10 cellular contexts compared by ENCODE assay signal in genomic region chr17:74746922-74747321, GRCh38. TPM values are rescaled to one million over a fixed set of nuclear protein-coding genes. Genes with fewer than 3 reads are reported as not detected.
DNase-seq lines count a peak whose midpoint lies in the region; ATAC-seq and TF ChIP-seq lines count a peak whose summit lies in the region.
"Had no signal": no experiment of that assay in that cellular context is flagged by ENCODE, and none has a peak within 500 bp of the region (broad histone marks: within the 10 kb centered on the region; RNA-seq: fewer than 3 reads in every experiment).

No MANE protein-coding gene starts in this region.

- WGBS in esophagus squamous epithelium, 2 donors: 33 to 38% methylated on average over 3 to 6 of the region's 6 CpGs

- intact Hi-C loops in esophagus squamous epithelium (cut with DNase I): no loop called here

- no peak overlapping the region for H3K4me3 ChIP-seq in esophagus squamous epithelium

- POLR2A ChIA-PET in activated CD4-positive, alpha-beta T cell treated with anti-CD3 and anti-CD28 coated beads, Interleukin-2, amount 10 ng/mL, durations not matched to agents 7 days and 5 days (lab: Charles Lee): no interaction called here

- H3K9me3 ChIP-seq in T-helper 17 cell (ENCODE audit: control insufficient read depth, low read length, poor library complexity, severe bottlenecking): no peaks in the 10 kb centered on the region
- no peaks in the 10 kb centered on the region for H3K9me3 ChIP-seq in esophagus squamous epithelium

- peak overlapping the region; percentile 70 for H3K4me3 Mint-ChIP-seq in activated CD4-positive, alpha-beta T cell treated with anti-CD3 and anti-CD28 coated beads, Interleukin-2, amount 10 ng/mL, durations not matched to agents 7 days and 5 days
- peak overlapping the region; percentile 99 for H3K4me3 Mint-ChIP-seq in T-helper 17 cell
- peak overlapping the region; percentile 100 for H3K4me3 Mint-ChIP-seq in stimulated activated effector memory CD8-positive, alpha-beta T cell treated with anti-CD3 and anti-CD28 coated beads, Interleukin-12 subunit alpha, Interleukin-12 subunit beta, amount 100 ng/mL, for 72 hours

- CTCF ChIA-PET in activated CD4-positive, alpha-beta T cell treated with anti-CD3 and anti-CD28 coated beads, Interleukin-2, amount 10 ng/mL, durations not matched to agents 7 days and 5 days (lab: Charles Lee): interaction anchor here (1.3 to 4.7 kb wide), 11 partner anchors 10 to 122 kb away, joined by 3 to 38 read pairs (median 7); partner anchors contain the start of genes NAT9 and RAB37

- no peak for TF ChIP-seq CTCF in esophagus squamous epithelium (IDR thresholded peaks at IDR 0.05)

- no peak for DNase-seq in activated CD4-positive, alpha-beta T cell treated with anti-CD3 and anti-CD28 coated beads, Interleukin-2, amount 10 ng/mL, durations not matched to agents 7 days and 5 days
- DNase-seq in activated CD4-positive, alpha-beta T cell treated with anti-CD3 and anti-CD28 coated beads for 4 hours: no peak
- DNase-seq in T-helper 17 cell (no peak), esophagus squamous epithelium (lab: John Stamatoyannopoulos, UW) (no peak), hippocampal formation (lab: John Stamatoyannopoulos, UW) (no peak), NCI-H774 (lab: John Stamatoyannopoulos, UW) (no peak)
- DNase-seq in stimulated activated effector memory CD8-positive, alpha-beta T cell treated with anti-CD3 and anti-CD28 coated beads, Interleukin-12 subunit alpha, Interleukin-12 subunit beta, amount 100 ng/mL, for 72 hours (ENCODE audit: low spot score in 2 of 2): no peak
- DNase-seq: activated CD4-positive, alpha-beta T cell treated with anti-CD3 and anti-CD28 coated beads, Interleukin-2, amount 50 U/mL, for 4 hours had no signal

- no peaks in the 10 kb centered on the region for H3K27me3 Mint-ChIP-seq in activated CD4-positive, alpha-beta T cell treated with anti-CD3 and anti-CD28 coated beads, Interleukin-2, amount 10 ng/mL, durations not matched to agents 7 days and 5 days
- no peaks in the 10 kb centered on the region for H3K27me3 Mint-ChIP-seq in T-helper 17 cell

- peaks cover 20 to 91% (median 35%) of the 10 kb centered on the region in 3 donors for H3K4me1 ChIP-seq in esophagus squamous epithelium

- H3K27ac ChIP-seq in esophagus squamous epithelium: peak overlapping the region in 3 of 4 donors; percentile 49 to 96 (median 93)

- H3K36me3 Mint-ChIP-seq in activated CD4-positive, alpha-beta T cell treated with anti-CD3 and anti-CD28 coated beads, Interleukin-2, amount 10 ng/mL, durations not matched to agents 7 days and 5 days (ENCODE audit: low read depth): peaks cover 33% of the 10 kb centered on the region
- peaks cover 6% of the 10 kb centered on the region for H3K36me3 Mint-ChIP-seq in T-helper 17 cell (ENCODE audit: low read depth)
- H3K36me3 Mint-ChIP-seq in stimulated activated effector memory CD8-positive, alpha-beta T cell treated with anti-CD3 and anti-CD28 coated beads, Interleukin-12 subunit alpha, Interleukin-12 subunit beta, amount 100 ng/mL, for 72 hours: peaks cover 27% of the 10 kb centered on the region

- no peaks in the 10 kb centered on the region for H3K36me3 ChIP-seq in esophagus squamous epithelium

- ATAC-seq in T-helper 17 cell (no peak), GM18873 (IDR thresholded peaks at IDR 0.05; ENCODE audit: low FRiP score, unreplicated experiment) (no peak)
- ATAC-seq in stimulated activated effector memory CD8-positive, alpha-beta T cell treated with anti-CD3 and anti-CD28 coated beads, Interleukin-12 subunit alpha, Interleukin-12 subunit beta, amount 100 ng/mL, for 72 hours: no peak

- peaks cover 65% of the 10 kb centered on the region for H3K4me1 Mint-ChIP-seq in activated CD4-positive, alpha-beta T cell treated with anti-CD3 and anti-CD28 coated beads, Interleukin-2, amount 10 ng/mL, durations not matched to agents 7 days and 5 days
- H3K4me1 Mint-ChIP-seq in T-helper 17 cell: peaks cover 56% of the 10 kb centered on the region
- peaks cover 64% of the 10 kb centered on the region for H3K4me1 Mint-ChIP-seq in stimulated activated effector memory CD8-positive, alpha-beta T cell treated with anti-CD3 and anti-CD28 coated beads, Interleukin-12 subunit alpha, Interleukin-12 subunit beta, amount 100 ng/mL, for 72 hours

- H3K27ac Mint-ChIP-seq in activated CD4-positive, alpha-beta T cell treated with anti-CD3 and anti-CD28 coated beads, Interleukin-2, amount 10 ng/mL, durations not matched to agents 7 days and 5 days: peak overlapping the region; percentile 71
- H3K27ac Mint-ChIP-seq in T-helper 17 cell: peak overlapping the region; percentile 29
- H3K27ac Mint-ChIP-seq in stimulated activated effector memory CD8-positive, alpha-beta T cell treated with anti-CD3 and anti-CD28 coated beads, Interleukin-12 subunit alpha, Interleukin-12 subunit beta, amount 100 ng/mL, for 72 hours: peak overlapping the region; percentile 46

- peaks cover 4% of the 10 kb centered on the region for H3K9me3 Mint-ChIP-seq in activated CD4-positive, alpha-beta T cell treated with anti-CD3 and anti-CD28 coated beads, Interleukin-2, amount 10 ng/mL, durations not matched to agents 7 days and 5 days
- no peaks in the 10 kb centered on the region for H3K9me3 Mint-ChIP-seq in stimulated activated effector memory CD8-positive, alpha-beta T cell treated with anti-CD3 and anti-CD28 coated beads, Interleukin-12 subunit alpha, Interleukin-12 subunit beta, amount 100 ng/mL, for 72 hours

- H3K27me3 ChIP-seq in esophagus squamous epithelium: peaks cover 0 to 15% (median 0%) of the 10 kb centered on the region in 4 donors

- TF ChIP-seq POLR2A in esophagus squamous epithelium (IDR thresholded peaks at IDR 0.05): no peak

RNA-seq across cellular contexts. Expression of gene NHERF1, which starts 1.5 kb away (rescaled TPM):
- total RNA-seq in activated CD4-positive, alpha-beta T cell treated with anti-CD3 and anti-CD28 coated beads, Interleukin-2, amount 10 ng/mL, durations not matched to agents 7 days and 5 days: 100 to 1,000 TPM; 254 to 281 TPM
- 100 to 1,000 TPM; 130 to 132 TPM for total RNA-seq in T-helper 17 cell
- 100 to 1,000 TPM; 214 to 483 (median 313) TPM for total RNA-seq in esophagus squamous epithelium

RNA-seq across cellular contexts. Expression of gene RAB37, which starts 9.9 kb away (rescaled TPM):
- 10 to 100 TPM; 28.2 to 30.4 TPM for total RNA-seq in activated CD4-positive, alpha-beta T cell treated with anti-CD3 and anti-CD28 coated beads, Interleukin-2, amount 10 ng/mL, durations not matched to agents 7 days and 5 days
- total RNA-seq in T-helper 17 cell: 10 to 100 TPM; 41.4 to 83.3 TPM
- total RNA-seq in esophagus squamous epithelium: 1 to 10 TPM in 2 of 4 donors, under 1 TPM in 1, not detected in 1; 0.44 to 3.2 (median 1.6) TPM

RNA-seq across cellular contexts. Expression of gene NAT9, which starts 29.2 kb away (rescaled TPM):
- 10 to 100 TPM; 28.6 to 34.4 TPM for total RNA-seq in activated CD4-positive, alpha-beta T cell treated with anti-CD3 and anti-CD28 coated beads, Interleukin-2, amount 10 ng/mL, durations not matched to agents 7 days and 5 days
- total RNA-seq in T-helper 17 cell (10 to 100 TPM; 32.3 to 32.8 TPM), esophagus squamous epithelium (10 to 100 TPM; 17.3 to 29.8 (median 24.5) TPM)

RNA-seq across cellular contexts. Expression of gene CD300LF, which starts 34.2 kb away (rescaled TPM):
- total RNA-seq in activated CD4-positive, alpha-beta T cell treated with anti-CD3 and anti-CD28 coated beads, Interleukin-2, amount 10 ng/mL, durations not matched to agents 7 days and 5 days: not detected
- total RNA-seq in T-helper 17 cell: 1 to 10 TPM in 1 of 2 donors, under 1 TPM in 1; 0.29 to 1.9 TPM
- total RNA-seq in esophagus squamous epithelium: 1 to 10 TPM in 2 of 4 donors, under 1 TPM in 2; 0.48 to 1.3 (median 0.89) TPM
- total RNA-seq: H7 had no signal

Comparison
In these comparisons a context has a peak if more than half of its experiments do, and no peak if none do; other contexts are left out.
1. RNA of gene RAB37, which starts 9.9 kb away (total RNA-seq): 41.4 to 83.3 TPM in T-helper 17 cell and 28.2 to 30.4 TPM in activated CD4-positive, alpha-beta T cell treated with anti-CD3 and anti-CD28 coated beads, Interleukin-2, amount 10 ng/mL, durations not matched to agents 7 days and 5 days; 0.44 to 3.2 TPM in esophagus squamous epithelium; every median in the first group is over 4 times any median in the second.
2. Peak in every context shown above with its lines, with median percentiles within 50 percentile points of each other: H3K27ac Mint-ChIP-seq and H3K4me3 Mint-ChIP-seq.